Comparison of ENCODE assay signal across 25 cellular contexts in genomic region chr3:45033799-45034198, GRCh38. TPM values are rescaled to one million over a fixed set of nuclear protein-coding genes. Genes with fewer than 3 reads are reported as not detected.
DNase-seq lines count a peak whose midpoint lies in the region; ATAC-seq and TF ChIP-seq lines count a peak whose summit lies in the region.
"Had no signal": no experiment of that assay in that cellular context is flagged by ENCODE, and none has a peak within 500 bp of the region (broad histone marks: within the 10 kb centered on the region; RNA-seq: fewer than 3 reads in every experiment).

No MANE protein-coding gene starts in this region.

- 47 to 84% (median 66%) methylated on average over 6 of the region's 6 CpGs for WGBS in spleen, 5 donors

- H3K9me3 ChIP-seq in ascending aorta (no peaks in the 10 kb centered on the region), muscle layer of duodenum (ENCODE audit: control insufficient read depth in 1 of 2, low read length in 2 of 2) (no peaks in the 10 kb centered on the region), spleen (no peaks in the 10 kb centered on the region)
- H3K9me3 ChIP-seq: MG63 had no signal

- TF ChIP-seq CTCF in CD14-positive monocyte (IDR thresholded peaks at IDR 0.05) (no peak), ascending aorta (IDR thresholded peaks at IDR 0.05) (no peak), spleen (IDR thresholded peaks at IDR 0.05 in 8 of 11, conservative IDR thresholded peaks at IDR 0.05 in 3 of 11) (no peak)

- H3K27ac ChIP-seq in ascending aorta (peak overlapping the region; percentile 43 to 45), muscle layer of duodenum (ENCODE audit: low read length) (peak overlapping the region; percentile 36), spleen (peak overlapping the region in 7 of 8 donors; percentile 68 to 82 (median 77))
- H3K27ac ChIP-seq: RWPE1 had no signal

- H3K27me3 Mint-ChIP-seq in CD14-positive monocyte (ENCODE audit: low read depth in 3 of 3), result peaks cover 4 to 7% (median 5%) of the 10 kb centered on the region in 3 donors
- peaks cover 17% of the 10 kb centered on the region for H3K27me3 Mint-ChIP-seq in T-helper 2 cell treated with Interferon-gamma antibody and Interleukin-4, amounts not matched to agents 5 μg/mL and 100 μg/mL, for 36 hours (ENCODE audit: low read depth)

- intact Hi-C loops in CD14-positive monocyte (cut with micrococcal nuclease) (loop anchor here (10.0 kb wide), 3 partner anchors 371 to 651 kb away; partner anchors contain the start of gene SACM1L (in 1 of the 2)), ascending aorta (cut with DNase I) (no loop called here), spleen (cut with DNase I; ENCODE audit: low total_unique reads) (loop anchor here (10.0 kb wide), 1 partner anchor 461 kb away; no protein-coding TSS in a partner anchor)

- no peak overlapping the region for H3K4me3 ChIP-seq in ascending aorta
- H3K4me3 ChIP-seq in muscle layer of duodenum (ENCODE audit: low read depth in 1 of 2, low read length in 2 of 2), result no peak overlapping the region
- no peak overlapping the region for H3K4me3 ChIP-seq in spleen
- H3K4me3 ChIP-seq: GM12878, MG63 had no signal

- peak overlapping the region in 1 of 2 donors; percentile 99 for H3K4me3 Mint-ChIP-seq in CD14-positive monocyte
- no peak overlapping the region for H3K4me3 Mint-ChIP-seq in T-helper 2 cell treated with Interferon-gamma antibody and Interleukin-4, amounts not matched to agents 5 μg/mL and 100 μg/mL, for 36 hours
- H3K4me3 Mint-ChIP-seq: activated naive CD8-positive, alpha-beta T cell; CD8-positive, alpha-beta T cell had no signal

- no peak for ATAC-seq in HG02973 (IDR thresholded peaks at IDR 0.05; ENCODE audit: unreplicated experiment)
- ATAC-seq: CD8-positive, alpha-beta T cell; HCT116; T-cell had no signal

- H3K36me3 Mint-ChIP-seq in CD14-positive monocyte, result peaks cover 3 to 7% of the 10 kb centered on the region in 2 donors
- H3K36me3 Mint-ChIP-seq in T-helper 2 cell treated with Interferon-gamma antibody and Interleukin-4, amounts not matched to agents 5 μg/mL and 100 μg/mL, for 36 hours (ENCODE audit: low read depth), result no peaks in the 10 kb centered on the region
- H3K36me3 Mint-ChIP-seq: activated naive CD8-positive, alpha-beta T cell; CD8-positive, alpha-beta T cell; T-cell had no signal

- peaks cover 6 to 17% of the 10 kb centered on the region in 2 donors for H3K4me1 ChIP-seq in ascending aorta
- peaks cover 14 to 30% of the 10 kb centered on the region in 2 donors for H3K4me1 ChIP-seq in muscle layer of duodenum (ENCODE audit: control insufficient read depth in 1 of 2, insufficient read depth in 2 of 2, low read length in 2 of 2)
- peaks cover 17 to 72% (median 49%) of the 10 kb centered on the region in 6 donors for H3K4me1 ChIP-seq in spleen

- H3K36me3 ChIP-seq in ascending aorta (no peaks in the 10 kb centered on the region), muscle layer of duodenum (ENCODE audit: control insufficient read depth in 1 of 2, insufficient read depth in 2 of 2, low read length in 2 of 2) (no peaks in the 10 kb centered on the region), spleen (peaks cover 0 to 25% (median 0%) of the 10 kb centered on the region in 6 donors)
- H3K36me3 ChIP-seq: MG63 had no signal

- H3K27me3 ChIP-seq in ascending aorta (no peaks in the 10 kb centered on the region), muscle layer of duodenum (ENCODE audit: low read depth, low read length) (peaks cover 5% of the 10 kb centered on the region), spleen (replicated peaks in 1 of 7) (peaks cover 0 to 23% (median 0%) of the 10 kb centered on the region in 7 donors)
- H3K27me3 ChIP-seq: MG63 had no signal

- peak overlapping the region; percentile 57 to 97 (median 90) for H3K27ac Mint-ChIP-seq in CD14-positive monocyte
- no peak overlapping the region for H3K27ac Mint-ChIP-seq in T-helper 2 cell treated with Interferon-gamma antibody and Interleukin-4, amounts not matched to agents 5 μg/mL and 100 μg/mL, for 36 hours
- H3K27ac Mint-ChIP-seq: activated naive CD8-positive, alpha-beta T cell; activated T-helper 2 cell treated with anti-CD3 and anti-CD28 coated beads, Interferon-gamma antibody, Interleukin-2, Interleukin-4, amounts not matched to agents 10 μg/mL and 5 μg/mL and 100 μg/mL, durations not matched to agents 14 hours and 24 hours and 36 hours; CD8-positive, alpha-beta T cell; T-cell had no signal

- TF ChIP-seq POLR2A in spleen (IDR thresholded peaks at IDR 0.05), result no peak

- DNase-seq in CD14-positive monocyte (ENCODE audit: low spot score) (no peak), ascending aorta (ENCODE audit: low spot score in 2 of 2) (no peak), spleen (no peak), NCI-H1417 (lab: John Stamatoyannopoulos, UW) (no peak), HK-2 (ENCODE audit: unreplicated experiment) (no peak)
- DNase-seq in T-helper 2 cell treated with Interferon-gamma antibody and Interleukin-4, amounts not matched to agents 5 μg/mL and 100 μg/mL, for 36 hours (ENCODE audit: low spot score), result no peak
- DNase-seq: activated CD8-positive, alpha-beta T cell treated with anti-CD3 and anti-CD28 coated beads, Interleukin-2, amount 10 ng/mL, durations not matched to agents 7 days and 5 days; CD8-positive, alpha-beta T cell; EL; KBM-7; kidney glomerular epithelial cell; MG63; NCI-H1436; NCI-H2107; NCI-H446; NCI-H774; T-cell had no signal

- peaks cover 0 to 1% (median 0%) of the 10 kb centered on the region in 7 donors for H3K9me3 Mint-ChIP-seq in CD14-positive monocyte
- H3K9me3 Mint-ChIP-seq in T-helper 2 cell treated with Interferon-gamma antibody and Interleukin-4, amounts not matched to agents 5 μg/mL and 100 μg/mL, for 36 hours, result no peaks in the 10 kb centered on the region
- H3K9me3 Mint-ChIP-seq: activated T-helper 2 cell treated with anti-CD3 and anti-CD28 coated beads, Interferon-gamma antibody, Interleukin-2, Interleukin-4, amounts not matched to agents 10 μg/mL and 5 μg/mL and 100 μg/mL, durations not matched to agents 14 hours and 24 hours and 36 hours; CD8-positive, alpha-beta T cell; T-cell had no signal

- H3K4me1 Mint-ChIP-seq in CD14-positive monocyte, result peaks cover 49% of the 10 kb centered on the region
- H3K4me1 Mint-ChIP-seq in T-helper 2 cell treated with Interferon-gamma antibody and Interleukin-4, amounts not matched to agents 5 μg/mL and 100 μg/mL, for 36 hours (ENCODE audit: low read depth), result peaks cover 21% of the 10 kb centered on the region

RNA-seq across cellular contexts. Expression of gene CLEC3B, which starts 7.7 kb away (rescaled TPM):
- polyA plus RNA-seq in CD14-positive monocyte, result 10 to 100 TPM; 14.5 to 22.7 TPM
- 130 TPM for total RNA-seq in ascending aorta
- total RNA-seq in spleen, result 100 to 1,000 TPM; 156 to 409 (median 295) TPM
- 100 to 1,000 TPM in 1 of 3 donors, 10 to 100 TPM in 2; 68.6 to 225 (median 91.3) TPM for polyA plus RNA-seq in spleen
- total RNA-seq: activated T-helper 2 cell treated with anti-CD3 and anti-CD28 coated beads, Interferon-gamma antibody, Interleukin-2, Interleukin-4, amounts not matched to agents 10 μg/mL and 5 μg/mL and 100 μg/mL, durations not matched to agents 14 hours and 24 hours and 36 hours; SK-MEL-5 had no signal
- polyA plus RNA-seq: GM12878 had no signal

RNA-seq across cellular contexts. Expression of gene EXOSC7, which starts 57.8 kb away (rescaled TPM):
- polyA plus RNA-seq in CD14-positive monocyte (10 to 100 TPM; 16.8 to 18.8 TPM), spleen (10 to 100 TPM; 32.1 to 43.7 (median 43.1) TPM)
- total RNA-seq in ascending aorta (51.2 TPM), spleen (10 to 100 TPM; 28.4 to 42.8 (median 33.6) TPM)

RNA-seq across cellular contexts. Expression of gene ZDHHC3, which starts 57.8 kb away (rescaled TPM):
- polyA plus RNA-seq in CD14-positive monocyte, result 10 to 100 TPM; 52.1 to 61.3 TPM
- 67.8 TPM for total RNA-seq in ascending aorta
- 10 to 100 TPM; 57.3 to 79.2 (median 70.1) TPM for total RNA-seq in spleen
- 10 to 100 TPM; 15.2 to 25.3 (median 17.4) TPM for polyA plus RNA-seq in spleen
